In the genomic region with DNA sequence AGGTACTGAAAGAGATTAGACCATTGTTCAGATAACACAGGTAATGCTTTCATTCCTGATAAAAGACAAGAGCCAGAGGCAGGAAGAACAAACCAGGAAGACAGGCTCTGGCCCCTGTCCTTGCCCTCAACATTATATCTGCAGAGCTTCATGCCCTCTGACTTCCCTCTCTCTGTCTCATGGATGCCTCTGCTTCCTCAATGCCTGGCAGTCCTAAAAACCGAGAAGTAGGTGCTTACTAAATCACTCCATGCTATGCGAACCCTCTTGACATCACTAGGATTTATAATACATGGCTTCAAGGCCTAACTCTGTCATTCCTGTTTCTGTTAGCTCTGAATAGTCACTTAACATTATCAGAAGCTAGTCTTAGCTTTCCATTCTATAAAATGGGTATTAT, we compare ENCODE assay signal across 25 cellular contexts.
"Had no signal": no experiment of that assay in that cellular context is flagged by ENCODE, and none has a peak within 500 bp of the region (broad histone marks: within the 10 kb centered on the region; RNA-seq: fewer than 3 reads in every experiment).

No MANE protein-coding gene starts in this region.

- H3K4me3 ChIP-seq: esophagus squamous epithelium, prostate gland, right atrium auricular region, skin epidermis, spleen, testis, tibial artery, upper lobe of left lung, uterus had no signal

- H3K27ac ChIP-seq: esophagus squamous epithelium, prostate gland, right atrium auricular region, skin epidermis, spleen, testis, tibial artery, upper lobe of left lung, uterus had no signal

- DNase-seq: cortex of kidney; effector memory CD8-positive, alpha-beta T cell; erythroblast; esophagus squamous epithelium; foreskin melanocyte; hypothalamus; immature natural killer cell; islet precursor cell; kidney glomerular epithelial cell; left colon; naive thymus-derived CD8-positive, alpha-beta T cell; nephron progenitor cell; nucleus accumbens; spleen; stimulated activated CD4-positive, alpha-beta T cell treated with anti-CD3 and anti-CD28 coated beads, Interleukin-4, amount 100 ng/mL, for 4 hours; stimulated activated naive CD8-positive, alpha-beta T cell treated with anti-CD3 and anti-CD28 coated beads, Interleukin-15, Interleukin-2, amounts not matched to agents 100 U/mL and 50 U/mL, for 24 hours; substantia nigra; testis; tibial artery; upper lobe of left lung; uterus had no signal

- H3K4me1 ChIP-seq: esophagus squamous epithelium, prostate gland, right atrium auricular region, testis, tibial artery, upper lobe of left lung, uterus had no signal

- H3K36me3 ChIP-seq: esophagus squamous epithelium, prostate gland, right atrium auricular region, spleen, tibial artery, upper lobe of left lung, uterus had no signal

- H3K9me3 ChIP-seq: esophagus squamous epithelium, prostate gland, right atrium auricular region, spleen, testis, tibial artery, upper lobe of left lung, uterus had no signal

- ATAC-seq: effector memory CD8-positive, alpha-beta T cell; left colon; naive thymus-derived CD8-positive, alpha-beta T cell; stimulated activated memory B cell treated with anti-CD40 and anti-IgM and Interleukin-4, amounts not matched to agents 10 μg/mL and 1 μg/mL and 100 μg/mL, for 72 hours; stimulated activated naive CD8-positive, alpha-beta T cell treated with anti-CD3 and anti-CD28 coated beads, Interleukin-15, Interleukin-2, amounts not matched to agents 100 U/mL and 50 U/mL, for 24 hours had no signal

- H3K27me3 ChIP-seq: esophagus squamous epithelium, right atrium auricular region, testis, tibial artery, upper lobe of left lung, uterus had no signal
